1 cellular context compared by ENCODE assay signal in the genomic region with DNA sequence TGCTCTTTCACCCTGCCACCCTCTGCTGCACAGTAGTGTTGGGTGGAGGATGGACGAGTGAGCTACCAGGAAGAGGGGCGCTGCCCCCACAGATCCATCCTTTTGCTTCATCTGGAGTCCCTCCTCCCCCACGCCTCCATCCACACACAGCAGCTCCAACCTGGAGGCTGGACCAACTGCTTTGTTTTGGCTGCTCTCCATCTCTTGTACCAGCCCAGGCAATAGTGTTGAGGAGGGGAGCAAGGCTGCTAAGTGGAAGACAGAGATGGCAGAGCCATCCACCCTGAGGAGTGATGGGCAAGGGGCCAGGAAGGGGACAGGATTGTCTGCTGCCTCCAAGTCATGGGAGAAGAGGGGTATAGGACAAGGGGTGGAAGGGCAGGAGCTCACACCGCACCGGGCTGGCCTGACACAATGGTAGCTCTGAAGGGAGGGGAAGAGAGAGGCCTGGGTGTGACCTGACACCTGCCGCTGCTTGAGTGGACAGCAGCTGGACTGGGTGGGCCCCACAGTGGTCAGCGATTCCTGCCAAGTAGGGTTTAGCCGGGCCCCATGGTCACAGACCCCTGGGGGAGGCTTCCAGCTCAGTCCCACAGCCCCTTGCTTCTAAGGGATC.
TF ChIP-seq lines count a peak whose summit lies in the region.

No MANE protein-coding gene starts in this region.

TF ChIP-seq in GM12891, 5 proteins besides CTCF, POLR2A, EP300 and RAD21:
- no peak for TF ChIP-seq PAX5 (IDR thresholded peaks at IDR 0.05; ENCODE audit: insufficient read depth, low read length, severe bottlenecking)
- TF ChIP-seq POLR2AphosphoS5 (IDR thresholded peaks at IDR 0.05; ENCODE audit: low read depth, low read length) = 0 out of 2 replicates have a peak, but pooled peaks have one; percentile 13
- no peak for TF ChIP-seq TAF1 (IDR thresholded peaks at IDR 0.05; ENCODE audit: low read depth, low read length)
- TF ChIP-seq POU2F2 (IDR thresholded peaks at IDR 0.05; ENCODE audit: low read depth, low read length) = no peak
TF ChIP-seq in GM12891: peak in this region for 1.
